ENCODE assay signal across 15 cellular contexts in genomic region chr1:216960716-216961115, GRCh38.
DNase-seq lines count a peak whose midpoint lies in the region; ATAC-seq, FAIRE-seq and TF ChIP-seq lines count a peak whose summit lies in the region.
"Had no signal": no experiment of that assay in that cellular context is flagged by ENCODE, and none has a peak within 500 bp of the region (broad histone marks: within the 10 kb centered on the region; RNA-seq: fewer than 3 reads in every experiment).

No MANE protein-coding gene starts in this region.

- no peaks in the 10 kb centered on the region for H3K9me3 ChIP-seq in fibroblast of lung (ENCODE audit: control insufficient read depth, insufficient read depth, low read depth, low read length)
- H3K9me3 ChIP-seq: A549 had no signal

- DNase-seq in HS-5 (ENCODE audit: low read depth), result peak; percentile 2
- DNase-seq in fibroblast of lung (ENCODE audit: low read depth in 2 of 2), result peak; percentile 7 to 30
- peak; percentile 13 for DNase-seq in renal cortical epithelial cell (ENCODE audit: low read depth)
- no peak for DNase-seq in RWPE1 (ENCODE audit: low spot score)
- no peak for DNase-seq in urothelium cell line (ENCODE audit: low spot score)
- no peak for DNase-seq in left ventricle myocardium superior
- DNase-seq: CD8-positive, alpha-beta T cell; COR-L47; DND-41; GF-D8; GOT3; H9 had no signal

- no peak for ATAC-seq in left ventricle myocardium superior
- ATAC-seq: A549; CD8-positive, alpha-beta T cell had no signal

- no peaks in the 10 kb centered on the region for H3K36me3 ChIP-seq in fibroblast of lung (ENCODE audit: control insufficient read depth, insufficient read depth, low read length)

- CTCF ChIA-PET in RWPE1 (lab: Yijun Ruan, JAX), result no interaction called here

- POLR2A ChIA-PET in RWPE1 (lab: Yijun Ruan, JAX; ENCODE audit: low non-redundant PET), result no interaction called here

- H4K20me1 ChIP-seq in fibroblast of lung (ENCODE audit: control insufficient read depth, extremely low read depth, insufficient read depth, low read length), result no peaks in the 10 kb centered on the region

- H3K4me2 ChIP-seq in fibroblast of lung (ENCODE audit: extremely low read depth, insufficient read depth, low read length), result no peak overlapping the region
- H3K4me2 ChIP-seq: A549 had no signal

- H2AFZ ChIP-seq in fibroblast of lung (ENCODE audit: low read length), result no peak overlapping the region

- H3K27me3 ChIP-seq in fibroblast of lung (ENCODE audit: control insufficient read depth, insufficient read depth, low read length), result no peaks in the 10 kb centered on the region

- intact Hi-C loops in left ventricle myocardium superior (cut with micrococcal nuclease), result no loop called here

- no peaks in the 10 kb centered on the region for H3K79me2 ChIP-seq in fibroblast of lung (ENCODE audit: control insufficient read depth, insufficient read depth, low read length)

- TF ChIP-seq CTCF in fibroblast of lung (conservative IDR thresholded peaks at IDR 0.05 in 1 of 2, IDR thresholded peaks at IDR 0.05 in 1 of 2; ENCODE audit: low read depth in 1 of 2, low read length in 2 of 2) (no peak), RWPE1 (conservative IDR thresholded peaks at IDR 0.05; ENCODE audit: low read depth) (no peak)

- H3K4me3 ChIP-seq in fibroblast of lung (replicated peaks in 1 of 4; ENCODE audit: control extremely low read depth in 1 of 4, insufficient read depth in 1 of 4, low read depth in 3 of 4, low read length in 4 of 4), result no peak overlapping the region
- H3K4me3 ChIP-seq: A549 had no signal

- H3K9ac ChIP-seq in fibroblast of lung (ENCODE audit: insufficient read depth, low read length), result no peak overlapping the region

- H3K27ac ChIP-seq in fibroblast of lung (ENCODE audit: insufficient read depth, low read length) (no peak overlapping the region), RWPE1 (no peak overlapping the region)
- H3K27ac ChIP-seq: A549, HL-60 had no signal

- no peak for FAIRE-seq in urothelium cell line (lab: Jason Lieb, UNC)
- FAIRE-seq: A549, GM19239 had no signal

- H3K4me1 ChIP-seq in fibroblast of lung (ENCODE audit: control insufficient read depth, extremely low read depth, insufficient read depth, low read length), result no peaks in the 10 kb centered on the region
- H3K4me1 ChIP-seq: A549 had no signal

Comparison
In these comparisons a context has a peak if more than half of its experiments do, and no peak if none do; other contexts are left out.
1. DNase-seq: peak in HS-5 (single experiment), fibroblast of lung (2 of 2) and renal cortical epithelial cell (single experiment); none in RWPE1 (single experiment), urothelium cell line (single experiment) and left ventricle myocardium superior (single experiment).